In genomic region chr20:62355527-62356142, GRCh38 we compare ENCODE assay signal across 1 cellular context.
TF ChIP-seq lines count a peak whose summit lies in the region.

No MANE protein-coding gene starts in this region.

TF ChIP-seq in IMR-90, 13 proteins besides CTCF, POLR2A, EP300 and RAD21:
- TF ChIP-seq CHD1 (IDR thresholded peaks at IDR 0.05; ENCODE audit: low read depth, low read length) (no peak), ELK1 (IDR thresholded peaks at IDR 0.05; ENCODE audit: borderline replicate concordance, low read depth, low read length) (no peak), RCOR1 (IDR thresholded peaks at IDR 0.05; ENCODE audit: insufficient replicate concordance, low read length) (no peak), MAZ (IDR thresholded peaks at IDR 0.05; ENCODE audit: borderline replicate concordance, low read depth, low read length) (no peak), BHLHE40 (IDR thresholded peaks at IDR 0.05; ENCODE audit: low read depth, low read length) (no peak), SMC3 (IDR thresholded peaks at IDR 0.05; ENCODE audit: low read depth, low read length) (no peak), USF2 (IDR thresholded peaks at IDR 0.05; ENCODE audit: low read depth, low read length) (no peak), CEBPB (IDR thresholded peaks at IDR 0.05; ENCODE audit: low read depth, low read length) (no peak), MAFK (IDR thresholded peaks at IDR 0.05; ENCODE audit: low read depth, low read length) (no peak), MXI1 (IDR thresholded peaks at IDR 0.05; ENCODE audit: borderline replicate concordance, low read depth, low read length) (no peak), RFX5 (IDR thresholded peaks at IDR 0.05; ENCODE audit: low read depth, low read length) (no peak), FOS (IDR thresholded peaks at IDR 0.05; ENCODE audit: low read depth, low read length) (no peak)
